ENCODE assay signal across 1 cellular context in the genomic region with DNA sequence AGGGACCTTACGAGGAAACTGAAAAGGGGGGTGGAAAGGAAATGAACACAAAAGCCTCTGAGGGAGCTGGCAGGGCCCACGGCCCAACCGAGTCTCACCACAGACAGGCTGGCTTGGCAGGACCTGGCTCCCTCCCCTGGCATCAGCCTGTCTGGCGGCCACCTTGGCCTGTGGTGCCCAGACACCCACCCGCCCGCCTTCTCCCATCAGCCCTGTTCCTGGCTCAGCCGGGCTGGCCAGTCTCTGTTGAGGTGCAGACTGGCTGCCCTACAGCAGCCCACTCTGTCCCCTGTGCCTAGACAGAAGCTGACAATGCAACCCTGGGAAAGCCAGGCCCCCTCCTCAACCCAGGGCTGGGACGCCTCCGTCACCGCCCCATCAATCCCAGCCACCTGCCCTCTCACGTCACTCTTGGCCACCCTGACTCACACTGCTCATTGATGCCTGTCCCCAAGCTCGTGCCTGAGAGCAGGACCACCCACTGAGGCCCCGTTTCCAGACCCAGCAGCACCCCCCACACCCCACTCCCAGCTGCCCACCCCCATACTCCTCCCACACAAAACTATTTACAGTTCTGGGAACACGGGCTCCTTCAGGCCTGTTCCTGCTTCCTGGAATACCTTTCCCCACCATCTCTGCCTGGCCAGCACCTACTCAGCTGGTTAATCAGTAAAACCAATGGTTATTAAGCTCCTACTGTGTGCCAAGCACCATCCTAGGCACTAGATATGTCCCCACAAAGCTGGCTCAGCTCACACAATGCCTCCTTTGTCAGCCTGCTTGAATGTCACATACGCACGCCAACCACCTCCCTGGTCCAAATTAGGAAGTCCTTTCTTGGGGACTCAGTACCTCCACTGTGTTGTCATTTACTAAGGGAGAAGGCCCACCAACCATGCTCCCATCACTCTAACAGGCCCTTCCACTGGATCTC.
TF ChIP-seq lines count a peak whose summit lies in the region.

No MANE protein-coding gene starts in this region.

TF ChIP-seq in H1, 55 proteins besides CTCF, POLR2A, EP300 and RAD21:
- TF ChIP-seq ASH2L (IDR thresholded peaks at IDR 0.05; ENCODE audit: low read length), result no peak
TF ChIP-seq in H1: peak in this region for 0.
